Comparison of ENCODE assay signal across 1 cellular context in the genomic region with DNA sequence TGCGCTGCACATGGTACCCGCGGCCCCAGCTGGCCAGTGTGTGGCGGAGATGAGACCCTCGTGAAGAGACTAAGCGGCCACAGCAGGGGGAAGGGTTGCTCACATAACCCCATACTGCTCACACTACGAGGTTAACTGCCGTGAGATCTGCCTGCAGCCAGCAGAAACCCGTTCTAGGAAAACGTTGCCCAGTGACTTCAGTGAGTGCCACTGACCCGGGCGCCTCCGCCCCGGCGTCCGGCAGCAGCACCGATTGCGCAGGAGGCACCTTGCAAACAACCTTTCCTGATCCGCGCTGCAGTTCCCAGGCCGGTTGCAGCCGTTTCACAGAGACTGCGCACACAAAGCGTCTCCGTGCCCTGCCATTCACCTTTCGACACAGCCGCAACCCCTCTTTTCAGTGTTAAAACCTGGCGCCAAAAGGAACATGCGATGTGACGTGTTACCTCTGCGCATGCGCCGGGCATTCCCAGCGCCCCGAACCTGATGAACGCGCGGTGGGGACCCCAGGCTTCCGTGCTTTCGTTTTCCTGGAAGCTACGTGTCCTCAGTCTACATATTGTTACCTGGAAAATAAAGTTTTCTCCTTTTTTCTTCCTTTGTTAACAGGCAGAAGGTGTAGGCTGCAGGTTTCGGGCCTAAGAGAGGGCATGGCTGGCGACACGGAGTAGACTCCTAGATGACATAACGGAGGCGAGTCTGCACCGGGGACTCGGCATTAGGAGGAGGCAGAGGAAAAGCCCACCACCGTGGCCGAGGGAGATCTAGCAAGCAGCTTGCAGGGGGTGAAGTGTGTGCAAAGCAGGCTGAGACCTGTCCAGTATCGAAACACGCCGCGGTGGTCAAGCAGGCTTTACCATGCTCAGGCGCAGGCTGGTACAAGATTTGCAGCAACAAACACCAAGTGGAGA.
TF ChIP-seq lines count a peak whose summit lies in the region.

No MANE protein-coding gene starts in this region.

TF ChIP-seq in HepG2, 621 proteins besides CTCF, POLR2A, EP300 and RAD21 (continued from another document and continues in another):
- TF ChIP-seq, protein P1, sequence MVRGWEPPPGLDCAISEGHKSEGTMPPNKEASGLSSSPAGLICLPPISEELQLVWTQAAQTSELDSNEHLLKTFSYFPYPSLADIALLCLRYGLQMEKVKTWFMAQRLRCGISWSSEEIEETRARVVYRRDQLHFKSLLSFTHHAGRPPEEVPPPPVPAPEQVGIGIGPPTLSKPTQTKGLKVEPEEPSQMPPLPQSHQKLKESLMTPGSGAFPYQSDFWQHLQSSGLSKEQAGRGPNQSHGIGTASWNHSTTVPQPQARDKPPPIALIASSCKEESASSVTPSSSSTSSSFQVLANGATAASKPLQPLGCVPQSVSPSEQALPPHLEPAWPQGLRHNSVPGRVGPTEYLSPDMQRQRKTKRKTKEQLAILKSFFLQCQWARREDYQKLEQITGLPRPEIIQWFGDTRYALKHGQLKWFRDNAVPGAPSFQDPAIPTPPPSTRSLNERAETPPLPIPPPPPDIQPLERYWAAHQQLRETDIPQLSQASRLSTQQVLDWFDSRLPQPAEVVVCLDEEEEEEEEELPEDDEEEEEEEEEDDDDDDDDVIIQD (CRISPR knock-in tag; IDR thresholded peaks at IDR 0.05; ENCODE audit: low read depth): no peak
- TF ChIP-seq STAG1 (CRISPR knock-in tag; IDR thresholded peaks at IDR 0.05): no peak
- no peak for TF ChIP-seq ZFP62 (CRISPR knock-in tag; IDR thresholded peaks at IDR 0.05)
- TF ChIP-seq GLMP (CRISPR knock-in tag; IDR thresholded peaks at IDR 0.05; ENCODE audit: borderline replicate concordance): no peak
- TF ChIP-seq ZBTB39 (CRISPR knock-in tag; IDR thresholded peaks at IDR 0.05): peak; percentile 65; the same call in 1 of the 2 replicates
- 0 out of 2 replicates have a peak, but pooled peaks have one; percentile 68 for TF ChIP-seq ZBTB7A (CRISPR knock-in tag; IDR thresholded peaks at IDR 0.05)
- TF ChIP-seq, protein P2, sequence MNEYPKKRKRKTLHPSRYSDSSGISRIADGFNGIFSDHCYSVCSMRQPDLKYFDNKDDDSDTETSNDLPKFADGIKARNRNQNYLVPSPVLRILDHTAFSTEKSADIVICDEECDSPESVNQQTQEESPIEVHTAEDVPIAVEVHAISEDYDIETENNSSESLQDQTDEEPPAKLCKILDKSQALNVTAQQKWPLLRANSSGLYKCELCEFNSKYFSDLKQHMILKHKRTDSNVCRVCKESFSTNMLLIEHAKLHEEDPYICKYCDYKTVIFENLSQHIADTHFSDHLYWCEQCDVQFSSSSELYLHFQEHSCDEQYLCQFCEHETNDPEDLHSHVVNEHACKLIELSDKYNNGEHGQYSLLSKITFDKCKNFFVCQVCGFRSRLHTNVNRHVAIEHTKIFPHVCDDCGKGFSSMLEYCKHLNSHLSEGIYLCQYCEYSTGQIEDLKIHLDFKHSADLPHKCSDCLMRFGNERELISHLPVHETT (CRISPR knock-in tag; conservative IDR thresholded peaks at IDR 0.05): no peak
- TF ChIP-seq, protein P3, sequence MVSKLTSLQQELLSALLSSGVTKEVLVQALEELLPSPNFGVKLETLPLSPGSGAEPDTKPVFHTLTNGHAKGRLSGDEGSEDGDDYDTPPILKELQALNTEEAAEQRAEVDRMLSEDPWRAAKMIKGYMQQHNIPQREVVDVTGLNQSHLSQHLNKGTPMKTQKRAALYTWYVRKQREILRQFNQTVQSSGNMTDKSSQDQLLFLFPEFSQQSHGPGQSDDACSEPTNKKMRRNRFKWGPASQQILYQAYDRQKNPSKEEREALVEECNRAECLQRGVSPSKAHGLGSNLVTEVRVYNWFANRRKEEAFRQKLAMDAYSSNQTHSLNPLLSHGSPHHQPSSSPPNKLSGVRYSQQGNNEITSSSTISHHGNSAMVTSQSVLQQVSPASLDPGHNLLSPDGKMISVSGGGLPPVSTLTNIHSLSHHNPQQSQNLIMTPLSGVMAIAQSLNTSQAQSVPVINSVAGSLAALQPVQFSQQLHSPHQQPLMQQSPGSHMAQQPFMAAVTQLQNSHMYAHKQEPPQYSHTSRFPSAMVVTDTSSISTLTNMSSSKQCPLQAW (CRISPR knock-in tag; IDR thresholded peaks at IDR 0.05): 0 out of 2 replicates have a peak, but pooled peaks have one; percentile 56
- TF ChIP-seq, protein P4, sequence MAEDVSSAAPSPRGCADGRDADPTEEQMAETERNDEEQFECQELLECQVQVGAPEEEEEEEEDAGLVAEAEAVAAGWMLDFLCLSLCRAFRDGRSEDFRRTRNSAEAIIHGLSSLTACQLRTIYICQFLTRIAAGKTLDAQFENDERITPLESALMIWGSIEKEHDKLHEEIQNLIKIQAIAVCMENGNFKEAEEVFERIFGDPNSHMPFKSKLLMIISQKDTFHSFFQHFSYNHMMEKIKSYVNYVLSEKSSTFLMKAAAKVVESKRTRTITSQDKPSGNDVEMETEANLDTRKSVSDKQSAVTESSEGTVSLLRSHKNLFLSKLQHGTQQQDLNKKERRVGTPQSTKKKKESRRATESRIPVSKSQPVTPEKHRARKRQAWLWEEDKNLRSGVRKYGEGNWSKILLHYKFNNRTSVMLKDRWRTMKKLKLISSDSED (CRISPR knock-in tag; IDR thresholded peaks at IDR 0.05): no peak
- peak; percentile 54 for TF ChIP-seq ZNF883 (CRISPR knock-in tag; IDR thresholded peaks at IDR 0.05; ENCODE audit: not compliant biosample characterization)
- TF ChIP-seq NFKB2 (CRISPR knock-in tag; IDR thresholded peaks at IDR 0.05; ENCODE audit: borderline replicate concordance): peak; percentile 48; the same call in 1 of the 2 replicates
- TF ChIP-seq NFRKB (IDR thresholded peaks at IDR 0.05): no peak
- TF ChIP-seq RAD51 (IDR thresholded peaks at IDR 0.05; ENCODE audit: borderline replicate concordance): no peak
- TF ChIP-seq FOXC1 (CRISPR knock-in tag; IDR thresholded peaks at IDR 0.05; ENCODE audit: borderline replicate concordance): peak; percentile 45; the same call in 1 of the 2 replicates
- no peak for TF ChIP-seq FLYWCH1 (CRISPR knock-in tag; IDR thresholded peaks at IDR 0.05)
- TF ChIP-seq EZH2 (conservative IDR thresholded peaks at IDR 0.05; ENCODE audit: low read depth, low read length): no peak
- no peak for TF ChIP-seq RFX3 (CRISPR knock-in tag; IDR thresholded peaks at IDR 0.05)
- TF ChIP-seq GATA4 (IDR thresholded peaks at IDR 0.05; ENCODE audit: borderline replicate concordance, low read depth): no peak
- no peak for TF ChIP-seq TOPORS (CRISPR knock-in tag; IDR thresholded peaks at IDR 0.05)
- TF ChIP-seq RBM22 (optimal IDR thresholded peaks at IDR 0.05; ENCODE audit: low read length): no peak
- no peak for TF ChIP-seq ZNF572 (CRISPR knock-in tag; IDR thresholded peaks at IDR 0.05)
- no peak; the same call in 2 of the 3 replicates for TF ChIP-seq MXI1 (IDR thresholded peaks at IDR 0.05; ENCODE audit: borderline replicate concordance, low read depth, low read length)
- TF ChIP-seq KLF6 (CRISPR knock-in tag; IDR thresholded peaks at IDR 0.05): peak; percentile 44; the same call in 1 of the 2 replicates
- TF ChIP-seq ELF4 (CRISPR knock-in tag; IDR thresholded peaks at IDR 0.05; ENCODE audit: borderline replicate concordance): no peak
- TF ChIP-seq NR2F6 (IDR thresholded peaks at IDR 0.05): no peak
- TF ChIP-seq NR2F6 (CRISPR knock-in tag; IDR thresholded peaks at IDR 0.05): peak; percentile 11; the same call in 1 of the 2 replicates
- no peak for TF ChIP-seq NFE2L1 (CRISPR knock-in tag; IDR thresholded peaks at IDR 0.05; ENCODE audit: borderline replicate concordance)
- TF ChIP-seq, protein P5, sequence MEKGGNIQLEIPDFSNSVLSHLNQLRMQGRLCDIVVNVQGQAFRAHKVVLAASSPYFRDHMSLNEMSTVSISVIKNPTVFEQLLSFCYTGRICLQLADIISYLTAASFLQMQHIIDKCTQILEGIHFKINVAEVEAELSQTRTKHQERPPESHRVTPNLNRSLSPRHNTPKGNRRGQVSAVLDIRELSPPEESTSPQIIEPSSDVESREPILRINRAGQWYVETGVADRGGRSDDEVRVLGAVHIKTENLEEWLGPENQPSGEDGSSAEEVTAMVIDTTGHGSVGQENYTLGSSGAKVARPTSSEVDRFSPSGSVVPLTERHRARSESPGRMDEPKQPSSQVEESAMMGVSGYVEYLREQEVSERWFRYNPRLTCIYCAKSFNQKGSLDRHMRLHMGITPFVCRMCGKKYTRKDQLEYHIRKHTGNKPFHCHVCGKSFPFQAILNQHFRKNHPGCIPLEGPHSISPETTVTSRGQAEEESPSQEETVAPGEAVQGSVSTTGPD (CRISPR knock-in tag; IDR thresholded peaks at IDR 0.05): 0 out of 2 replicates have a peak, but pooled peaks have one; percentile 15
- TF ChIP-seq ZNF550 (CRISPR knock-in tag; IDR thresholded peaks at IDR 0.05; ENCODE audit: borderline replicate concordance): 0 out of 2 replicates have a peak, but pooled peaks have one; percentile 29
- TF ChIP-seq MLLT10 (CRISPR knock-in tag; IDR thresholded peaks at IDR 0.05): no peak
- TF ChIP-seq SMARCC2 (IDR thresholded peaks at IDR 0.05): no peak
- no peak for TF ChIP-seq GATAD2A (CRISPR knock-in tag; IDR thresholded peaks at IDR 0.05)
- TF ChIP-seq HMGXB4 (CRISPR knock-in tag; IDR thresholded peaks at IDR 0.05; ENCODE audit: borderline replicate concordance in 1 of 2, low read depth in 1 of 2): no peak; a peak in 1 of 4 replicates
- TF ChIP-seq ZSCAN12 (CRISPR knock-in tag; IDR thresholded peaks at IDR 0.05): 0 out of 2 replicates have a peak, but pooled peaks have one; percentile 22
- no peak for TF ChIP-seq SP5 (CRISPR knock-in tag; IDR thresholded peaks at IDR 0.05; ENCODE audit: borderline replicate concordance, low read depth)
- TF ChIP-seq DMTF1 (CRISPR knock-in tag; IDR thresholded peaks at IDR 0.05): no peak
- TF ChIP-seq KDM5A (IDR thresholded peaks at IDR 0.05; ENCODE audit: borderline replicate concordance, low read length): no peak; the same call in 1 of the 2 replicates
- TF ChIP-seq MED1 (CRISPR knock-in tag; IDR thresholded peaks at IDR 0.05): peak; percentile 49; the same call in 1 of the 2 replicates
- no peak for TF ChIP-seq NR1H2 (CRISPR knock-in tag; IDR thresholded peaks at IDR 0.05; ENCODE audit: borderline replicate concordance, low read depth)
- TF ChIP-seq ZNF720 (CRISPR knock-in tag; IDR thresholded peaks at IDR 0.05): no peak
- TF ChIP-seq NFYB (CRISPR knock-in tag; IDR thresholded peaks at IDR 0.05): peak; percentile 37; the same call in 1 of the 2 replicates
- TF ChIP-seq ZNF564 (CRISPR knock-in tag; IDR thresholded peaks at IDR 0.05): no peak; the same call in none of the 2 replicates
- no peak for TF ChIP-seq ZNF558 (CRISPR knock-in tag; IDR thresholded peaks at IDR 0.05; ENCODE audit: borderline replicate concordance)
- no peak for TF ChIP-seq KLF9 (CRISPR knock-in tag; IDR thresholded peaks at IDR 0.05; ENCODE audit: low read depth)
- no peak for TF ChIP-seq ZNF615 (CRISPR knock-in tag; IDR thresholded peaks at IDR 0.05; ENCODE audit: borderline replicate concordance)
